ENCODE assay signal across 8 cellular contexts in the genomic region with DNA sequence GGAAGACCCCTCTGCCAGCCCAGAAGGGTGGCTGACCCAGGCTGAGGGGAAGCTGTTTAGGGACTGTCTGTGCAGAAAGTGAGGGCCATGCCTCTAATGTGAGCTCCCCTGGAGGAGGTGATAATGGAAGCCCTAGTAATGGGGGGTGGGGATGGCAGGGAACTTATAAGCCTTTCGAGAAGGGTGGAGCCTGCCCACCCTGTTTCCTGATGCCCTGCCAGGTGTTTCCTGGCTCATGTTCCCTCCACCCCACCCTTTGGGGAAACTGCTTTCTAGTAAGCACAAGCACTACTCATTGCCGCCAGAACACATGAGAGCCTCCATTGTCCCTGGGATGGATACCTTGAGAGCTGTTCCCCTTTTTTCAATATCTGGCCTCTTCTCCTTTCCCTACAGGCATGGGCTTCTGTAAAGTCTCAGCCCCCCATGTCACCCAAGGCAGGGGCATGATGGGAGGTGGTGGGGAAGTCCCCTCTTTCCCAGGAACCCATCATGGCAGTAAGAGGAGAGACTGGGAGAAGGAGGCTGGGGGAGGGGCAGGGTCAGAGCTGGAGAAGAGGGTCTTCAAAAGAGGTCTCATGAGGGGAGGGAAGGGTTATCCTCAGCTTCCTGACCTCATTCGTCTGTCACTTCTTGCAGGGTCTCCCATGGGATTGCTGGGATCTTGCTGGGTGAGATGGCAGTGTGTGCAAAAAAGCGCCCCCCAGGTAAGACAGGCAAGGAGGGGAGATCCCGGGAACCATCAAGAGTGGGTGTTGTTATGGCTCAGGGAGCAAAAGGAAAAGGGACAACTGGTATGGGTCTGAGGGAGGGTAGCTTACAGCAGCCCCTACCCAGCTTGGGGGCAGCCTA. TPM values are rescaled to one million over a fixed set of nuclear protein-coding genes. Genes with fewer than 3 reads are reported as not detected.
DNase-seq lines count a peak whose midpoint lies in the region; ATAC-seq and TF ChIP-seq lines count a peak whose summit lies in the region.

No MANE protein-coding gene starts in this region.

- H3K9me3 ChIP-seq in mammary epithelial cell (replicated peaks; ENCODE audit: insufficient read depth, low read length) (no peaks in the 10 kb centered on the region), mucosa of rectum (ENCODE audit: control insufficient read depth in 2 of 2, low read length in 2 of 2) (no peaks in the 10 kb centered on the region)

- H3K4me3 ChIP-seq in mammary epithelial cell (replicated peaks in 1 of 3; ENCODE audit: insufficient read depth in 1 of 3, low read depth in 2 of 3, low read length in 3 of 3) (peak overlapping the region in 1 of 3 experiments; percentile 34), mucosa of rectum (ENCODE audit: low read length in 2 of 2) (peak overlapping the region; percentile 58 to 70)

- H3K4me1 ChIP-seq in mammary epithelial cell (ENCODE audit: insufficient read depth, low read length) (peaks cover 29% of the 10 kb centered on the region), mucosa of rectum (ENCODE audit: control insufficient read depth in 2 of 2, insufficient read depth in 2 of 2, low read length in 2 of 2) (peaks cover 14 to 29% of the 10 kb centered on the region in 2 donors)

- peak; percentile 38 to 50 (median 39) for DNase-seq in NCI-H1417 (lab: John Stamatoyannopoulos, UW)
- DNase-seq in NCI-H1417 treated with DMSO at 0.1 percent for 48 hours (lab: John Stamatoyannopoulos, UW) = no peak
- DNase-seq in NCI-H1105 (lab: John Stamatoyannopoulos, UW) = peak; percentile 49
- DNase-seq in mammary epithelial cell = no peak
- DNase-seq in NCI-H226 = no peak

- no peak overlapping the region for H2AFZ ChIP-seq in mammary epithelial cell (ENCODE audit: low read depth, low read length)

- CTCF ChIA-PET in mammary epithelial cell (lab: Charles Lee; ENCODE audit: low non-redundant PET) = no interaction called here

- no peaks in the 10 kb centered on the region for H3K79me2 ChIP-seq in mammary epithelial cell (ENCODE audit: insufficient read depth, low read length)

- peak overlapping the region; percentile 68 for H3K4me2 ChIP-seq in mammary epithelial cell (ENCODE audit: insufficient read depth, low read depth, low read length)

- H3K27ac ChIP-seq in mammary epithelial cell (ENCODE audit: insufficient read depth, low read depth, low read length) (no peak overlapping the region), mucosa of rectum (ENCODE audit: low read depth in 2 of 2, low read length in 2 of 2) (peak overlapping the region; percentile 9 to 67)

- ATAC-seq in HG03139 (IDR thresholded peaks at IDR 0.05; ENCODE audit: unreplicated experiment) (no peak), HG03045 (IDR thresholded peaks at IDR 0.05; ENCODE audit: unreplicated experiment) (no peak)

- intact Hi-C loops in mammary epithelial cell (cut with micrococcal nuclease) = loop anchor here (2.0 to 10.0 kb wide), 3 partner anchors 55 to 653 kb away; a partner anchor contains a TSS

- no peaks in the 10 kb centered on the region for H3K27me3 ChIP-seq in mammary epithelial cell (ENCODE audit: insufficient read depth, low read length)
- peaks cover 6 to 17% of the 10 kb centered on the region in 2 donors for H3K27me3 ChIP-seq in mucosa of rectum (ENCODE audit: control insufficient read depth in 2 of 2, insufficient read depth in 2 of 2, low read length in 2 of 2)

- BruUV-seq in mammary epithelial cell (replicated peaks; lab: Mats Ljungman, UMichigan) = no TSS peak

- dilution Hi-C loops in mammary epithelial cell (cut with HindIII; ENCODE audit: low sequenced_read_pairs) = no loop called here

- TF ChIP-seq CTCF in mammary epithelial cell (conservative IDR thresholded peaks at IDR 0.05 in 1 of 2, IDR thresholded peaks at IDR 0.05 in 1 of 2; ENCODE audit: extremely low read depth in 1 of 2, insufficient read depth in 1 of 2, low read depth in 1 of 2, low read length in 2 of 2) = no peak

- H3K9ac ChIP-seq in mammary epithelial cell (ENCODE audit: insufficient read depth, low read length) (no peak overlapping the region), mucosa of rectum (ENCODE audit: low read depth in 1 of 2, low read length in 2 of 2) (peak overlapping the region; percentile 26 to 47)

- H3K36me3 ChIP-seq in mammary epithelial cell (ENCODE audit: insufficient read depth, low read length) (no peaks in the 10 kb centered on the region), mucosa of rectum (ENCODE audit: control insufficient read depth in 2 of 2, insufficient read depth in 2 of 2, low read length in 2 of 2) (peaks cover 6 to 11% of the 10 kb centered on the region in 2 donors)

- no peaks in the 10 kb centered on the region for H4K20me1 ChIP-seq in mammary epithelial cell (ENCODE audit: insufficient read depth, low read length)

- in situ Hi-C loops in mammary epithelial cell (cut with MboI; ENCODE audit: low sequenced_read_pairs in 2 of 2) = no loop called here

- 55% methylated on average over 4 of the region's 5 CpGs for WGBS in mammary epithelial cell (ENCODE audit: low coverage, missing lambda C conversion rate)

RNA-seq across cellular contexts. Expression of a gene that starts 2.4 kb away (rescaled TPM):
- 10 to 100 TPM; 11.5 TPM for total RNA-seq in mammary epithelial cell
- 9.3 TPM for polyA plus RNA-seq in mammary epithelial cell
- polyA minus RNA-seq in mammary epithelial cell = 5.8 TPM

RNA-seq across cellular contexts. Expression of a gene that starts 6.8 kb away (rescaled TPM):
- total RNA-seq in mammary epithelial cell = not detected
- polyA plus RNA-seq in mammary epithelial cell = not detected
- polyA minus RNA-seq in mammary epithelial cell = not detected

RNA-seq across cellular contexts. Expression of a gene that starts 55.3 kb away (rescaled TPM):
- total RNA-seq in mammary epithelial cell = 100 to 1,000 TPM; 135 to 174 TPM
- 114 TPM for polyA plus RNA-seq in mammary epithelial cell
- 99.8 TPM for polyA minus RNA-seq in mammary epithelial cell

Comparison
In these comparisons a context has a peak if more than half of its experiments do, and no peak if none do; other contexts are left out.
1. DNase-seq: peak in NCI-H1417 (3 of 3) and NCI-H1105 (single experiment); none in NCI-H1417 treated with DMSO at 0.1 percent for 48 hours (single experiment), mammary epithelial cell (single experiment) and NCI-H226 (single experiment).